ENCODE assay signal across 8 cellular contexts in the genomic region with DNA sequence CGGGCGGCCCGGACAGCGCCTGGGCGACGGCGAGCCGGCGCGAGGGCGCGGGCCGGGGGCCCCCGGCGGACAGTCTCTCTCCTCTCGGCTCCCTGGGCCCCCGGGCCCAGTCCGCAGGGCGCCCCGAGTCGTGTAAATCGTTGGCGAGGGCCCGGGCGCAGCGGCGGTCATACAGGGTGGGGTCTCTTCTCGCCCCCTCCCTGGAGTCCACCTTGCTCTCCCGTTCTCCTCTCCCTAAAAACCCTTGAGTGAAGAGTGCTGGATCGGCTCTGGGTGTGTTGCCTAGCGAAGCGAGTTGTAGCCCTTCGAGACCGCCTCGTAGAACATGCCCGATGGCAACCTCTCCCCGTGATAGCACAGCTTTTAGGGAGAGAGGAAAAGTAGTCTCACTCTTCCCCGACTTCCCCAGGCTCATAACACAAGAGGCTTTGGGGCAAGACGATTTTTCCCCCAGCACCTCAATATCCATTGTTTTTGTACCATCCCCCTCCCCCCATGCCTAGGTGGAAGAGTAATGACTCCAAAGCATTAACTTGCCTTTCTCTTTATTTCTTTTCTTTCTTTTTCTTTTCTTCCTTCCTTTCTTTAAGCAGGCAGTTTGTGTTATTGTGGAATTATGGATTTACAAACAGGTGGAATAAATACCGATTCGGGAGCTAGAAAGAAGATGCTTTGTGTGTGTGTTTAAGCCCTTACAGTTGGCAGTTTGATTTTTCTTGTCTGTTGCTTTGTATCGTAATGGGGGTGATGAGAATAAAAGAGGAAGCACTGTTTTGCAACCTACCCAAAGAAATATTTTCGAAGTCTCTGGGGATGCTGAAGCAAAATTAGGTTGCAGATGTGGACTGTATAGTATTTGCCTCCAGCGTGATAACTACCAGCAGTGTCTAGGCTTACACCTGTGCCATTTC. TPM values are rescaled to one million over a fixed set of nuclear protein-coding genes. Genes with fewer than 3 reads are reported as not detected.
DNase-seq lines count a peak whose midpoint lies in the region; TF ChIP-seq lines count a peak whose summit lies in the region.

No MANE protein-coding gene starts in this region.

- H3K4me1 ChIP-seq in GM23248 (ENCODE audit: insufficient read depth) (peaks cover 55% of the 10 kb centered on the region), KMS-11 (ENCODE audit: low read depth, poor library complexity, severe bottlenecking) (peaks cover 63% of the 10 kb centered on the region)

- H3K9ac ChIP-seq in GM23248 (peak overlapping the region; percentile 92), KMS-11 (peak overlapping the region; percentile 79)

- H3K79me2 ChIP-seq in GM23248 (ENCODE audit: insufficient read depth), result peaks cover 54% of the 10 kb centered on the region
- peaks cover 61% of the 10 kb centered on the region for H3K79me2 ChIP-seq in KMS-11 (ENCODE audit: insufficient read depth, low read depth)

- peak overlapping the region; percentile 93 for H3K4me2 ChIP-seq in GM23248 (ENCODE audit: unreplicated experiment)
- H3K4me2 ChIP-seq in KMS-11, result peak overlapping the region; percentile 77

- H3K4me3 ChIP-seq in GM23248 (peak overlapping the region; percentile 84), KMS-11 (IDR thresholded peaks at IDR 0.05; ENCODE audit: insufficient read depth, low read depth, low read length) (no peak overlapping the region), choroid plexus epithelial cell (ENCODE audit: low read depth, low read length) (peak overlapping the region; percentile 84)

- peak overlapping the region; percentile 60 for H2AFZ ChIP-seq in GM23248
- H2AFZ ChIP-seq in KMS-11 (ENCODE audit: low read depth), result no peak overlapping the region

- H3F3A ChIP-seq in GM23248 (ENCODE audit: insufficient read depth), result peaks cover 28% of the 10 kb centered on the region

- WGBS in GM23248 (ENCODE audit: low coverage in 1 of 2, low lambda C conversion rate in 2 of 2, missing lambda C conversion rate in 2 of 2), 2 experiments, result 1% methylated on average over 20 to 28 of the region's 44 CpGs

- H3K27me3 ChIP-seq in GM23248 (replicated peaks; ENCODE audit: insufficient read depth) (no peaks in the 10 kb centered on the region), KMS-11 (ENCODE audit: insufficient read depth, low read depth) (no peaks in the 10 kb centered on the region)

- H4K20me1 ChIP-seq in GM23248 (ENCODE audit: insufficient read depth), result 0 out of 2 replicates have a peak, but pooled peaks cover 10% of the 10 kb centered on the region
- peaks cover 9% of the 10 kb centered on the region; the same call in 1 of the 2 replicates for H4K20me1 ChIP-seq in KMS-11 (ENCODE audit: insufficient read depth)

- no peaks in the 10 kb centered on the region for H3K9me2 ChIP-seq in GM23248 (ENCODE audit: insufficient read depth)

- in situ Hi-C loops in GM23248 (cut with MboI), result no loop called here

- peak; percentile 4 to 16 for DNase-seq in NCI-H187 (lab: John Stamatoyannopoulos, UW)
- no peak for DNase-seq in NCI-H187 treated with DMSO at 0.1 percent for 48 hours (lab: John Stamatoyannopoulos, UW)
- DNase-seq in GM23248, result peak; percentile 63
- DNase-seq in SW480 (ENCODE audit: low spot score), result peak; percentile 66
- peak; percentile 60 for DNase-seq in choroid plexus epithelial cell (ENCODE audit: low read depth)
- peak; percentile 78 for DNase-seq in left kidney (ENCODE audit: low read depth, low spot score)
- DNase-seq in stimulated activated CD8-positive, alpha-beta memory T cell treated with anti-CD3 and anti-CD28 coated beads, Interleukin-7, amount 100 ng/mL, for 1 hour (ENCODE audit: low read depth in 2 of 2), result peak; percentile 2 to 17

- H3K27ac ChIP-seq in GM23248 (peak overlapping the region; percentile 82), KMS-11 (peak overlapping the region; percentile 77)

- no peaks in the 10 kb centered on the region for H3K36me3 ChIP-seq in GM23248 (ENCODE audit: low read depth)
- H3K36me3 ChIP-seq in KMS-11 (ENCODE audit: insufficient read depth), result no peaks in the 10 kb centered on the region

- H3K9me3 ChIP-seq in GM23248 (ENCODE audit: low read depth), result no peaks in the 10 kb centered on the region

- TF ChIP-seq CTCF in KMS-11 (conservative IDR thresholded peaks at IDR 0.05; ENCODE audit: low read depth, low read length) (no peak), choroid plexus epithelial cell (conservative IDR thresholded peaks at IDR 0.05; ENCODE audit: low read depth, low read length) (no peak)

RNA-seq across cellular contexts. Expression of a gene that starts 0.8 kb away (rescaled TPM):
- 64.6 and 65.3 TPM in 2 replicates for total RNA-seq in GM23248 (2014; rRNA removed; shearing (Covaris generic))
- 67.7 and 68.0 TPM in 2 replicates for polyA plus RNA-seq in GM23248 (2016; fragmentation: Nextera tagmentation; extraction: Ambion mirVana)

RNA-seq across cellular contexts. Expression of a gene that starts 1.2 kb away (rescaled TPM):
- 17.3 and 29.8 TPM in 2 replicates for total RNA-seq in GM23248 (2014; rRNA removed; shearing (Covaris generic))
- polyA plus RNA-seq in GM23248 (2016; fragmentation: Nextera tagmentation; extraction: Ambion mirVana), result 43.7 and 44.4 TPM in 2 replicates

RNA-seq across cellular contexts. Expression of a gene that starts 48.5 kb away (rescaled TPM):
- 49.9 and 52.7 TPM in 2 replicates for total RNA-seq in GM23248 (2014; rRNA removed; shearing (Covaris generic))
- polyA plus RNA-seq in GM23248 (2016; fragmentation: Nextera tagmentation; extraction: Ambion mirVana), result 166 and 175 TPM in 2 replicates
